9 cellular contexts compared by ENCODE assay signal in the genomic region with DNA sequence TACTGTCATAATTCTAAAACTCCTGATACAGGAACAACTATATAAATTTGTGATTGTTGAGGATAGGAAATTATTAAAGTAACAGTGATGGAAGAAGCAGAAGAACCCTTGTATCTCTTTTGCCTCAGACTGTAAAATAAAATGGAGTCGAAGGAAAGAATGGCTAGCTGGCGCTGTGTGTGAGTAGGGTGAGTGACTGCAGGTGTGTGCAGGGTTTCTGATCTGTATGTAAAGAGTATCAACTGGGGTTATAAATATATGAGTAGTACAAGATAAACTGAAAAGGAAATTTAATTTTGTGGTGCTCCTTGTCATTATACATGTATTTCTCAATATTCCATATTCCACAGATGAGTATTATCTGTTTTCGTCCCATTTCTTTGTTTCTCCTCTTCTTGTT. TPM values are rescaled to one million over a fixed set of nuclear protein-coding genes. Genes with fewer than 3 reads are reported as not detected.
DNase-seq lines count a peak whose midpoint lies in the region; ATAC-seq and TF ChIP-seq lines count a peak whose summit lies in the region.
"Had no signal": no experiment of that assay in that cellular context is flagged by ENCODE, and none has a peak within 500 bp of the region (broad histone marks: within the 10 kb centered on the region; RNA-seq: fewer than 3 reads in every experiment).

No MANE protein-coding gene starts in this region.

- H3K27me3 Mint-ChIP-seq in CD8-positive, alpha-beta memory T cell: no peaks in the 10 kb centered on the region

- no peaks in the 10 kb centered on the region for H3K27me3 ChIP-seq in CD8-positive, alpha-beta memory T cell (ENCODE audit: insufficient read depth, low read length, poor library complexity, severe bottlenecking)
- H3K27me3 ChIP-seq in OCI-LY3 (ENCODE audit: low read depth, low read length) (no peaks in the 10 kb centered on the region), colonic mucosa (no peaks in the 10 kb centered on the region)

- no peak overlapping the region for H3K27ac ChIP-seq in CD8-positive, alpha-beta memory T cell (ENCODE audit: low read depth, low read length)
- H3K27ac ChIP-seq in OCI-LY3 (ENCODE audit: low read length): peak overlapping the region; percentile 91
- no peak overlapping the region for H3K27ac ChIP-seq in colonic mucosa

- H3K4me3 Mint-ChIP-seq in CD8-positive, alpha-beta memory T cell: peak overlapping the region in 1 of 7 donors; percentile 36

- POLR2A ChIA-PET in CD8-positive, alpha-beta memory T cell (lab: Charles Lee): no interaction called here

- CTCF ChIA-PET in CD8-positive, alpha-beta memory T cell (lab: Charles Lee): no interaction called here

- no peaks in the 10 kb centered on the region for H4K20me1 ChIP-seq in OCI-LY3 (ENCODE audit: insufficient read depth, low read length)

- intact Hi-C loops in colonic mucosa (cut with DNase I): no loop called here

- ATAC-seq in GM19324 (IDR thresholded peaks at IDR 0.05; ENCODE audit: low FRiP score, unreplicated experiment) (peak; percentile 45), HG02870 (IDR thresholded peaks at IDR 0.05; ENCODE audit: unreplicated experiment) (peak; percentile 47)

- no peak for TF ChIP-seq CTCF in OCI-LY3 (IDR thresholded peaks at IDR 0.05; ENCODE audit: low read depth, low read length)
- TF ChIP-seq CTCF in colonic mucosa (IDR thresholded peaks at IDR 0.05): no peak

- H3K9ac ChIP-seq in OCI-LY3 (ENCODE audit: low read length) (peak overlapping the region; percentile 58), colonic mucosa (ENCODE audit: low read depth in 2 of 2, low read length in 2 of 2) (no peak overlapping the region)

- peaks cover 14 to 26% (median 22%) of the 10 kb centered on the region in 3 donors for H3K4me1 Mint-ChIP-seq in CD8-positive, alpha-beta memory T cell

- no peak for DNase-seq in CD8-positive, alpha-beta memory T cell
- no peak for DNase-seq in DMS79 (lab: John Stamatoyannopoulos, UW)
- no peak for DNase-seq in COR-L47 (lab: John Stamatoyannopoulos, UW)
- no peak for DNase-seq in colonic mucosa
- DNase-seq in NCI-H1436 treated with DMSO at 0.1 percent for 48 hours (lab: John Stamatoyannopoulos, UW): no peak
- DNase-seq: NCI-H345 had no signal

- no peak overlapping the region for H2AFZ ChIP-seq in OCI-LY3 (ENCODE audit: low read depth, low read length)

- peaks cover 3% of the 10 kb centered on the region for H3K36me3 ChIP-seq in CD8-positive, alpha-beta memory T cell (ENCODE audit: insufficient read depth, low read length)
- H3K36me3 ChIP-seq in OCI-LY3 (replicated peaks; ENCODE audit: low read depth, low read length) (peaks cover 75% of the 10 kb centered on the region), colonic mucosa (peaks cover 8% of the 10 kb centered on the region)

- H3K4me3 ChIP-seq in CD8-positive, alpha-beta memory T cell (ENCODE audit: low read length): no peak overlapping the region
- peak overlapping the region; percentile 55 for H3K4me3 ChIP-seq in OCI-LY3 (ENCODE audit: low read length)
- no peak overlapping the region for H3K4me3 ChIP-seq in colonic mucosa

- H3K9me3 ChIP-seq in CD8-positive, alpha-beta memory T cell (ENCODE audit: low read length): no peaks in the 10 kb centered on the region
- peaks cover 9% of the 10 kb centered on the region; the same call in 1 of the 2 replicates for H3K9me3 ChIP-seq in OCI-LY3 (ENCODE audit: insufficient read depth, low read length)
- no peaks in the 10 kb centered on the region for H3K9me3 ChIP-seq in colonic mucosa

- peaks cover 3% of the 10 kb centered on the region; the same call in 1 of the 2 replicates for H3K79me2 ChIP-seq in OCI-LY3 (ENCODE audit: low read length)

- peak overlapping the region; percentile 55 to 86 (median 78) for H3K27ac Mint-ChIP-seq in CD8-positive, alpha-beta memory T cell

- H3K36me3 Mint-ChIP-seq in CD8-positive, alpha-beta memory T cell: peaks cover 14 to 67% (median 35%) of the 10 kb centered on the region in 3 donors

- peak overlapping the region; percentile 73 for H3K4me2 ChIP-seq in OCI-LY3 (ENCODE audit: low read length)

- no peaks in the 10 kb centered on the region for H3K9me3 Mint-ChIP-seq in CD8-positive, alpha-beta memory T cell

- H3K4me1 ChIP-seq in CD8-positive, alpha-beta memory T cell (ENCODE audit: insufficient read depth, low read length): no peaks in the 10 kb centered on the region
- H3K4me1 ChIP-seq in OCI-LY3 (ENCODE audit: low read length) (peaks cover 56% of the 10 kb centered on the region), colonic mucosa (no peaks in the 10 kb centered on the region)

RNA-seq across cellular contexts. Expression of a gene that starts 15.2 kb away (rescaled TPM):
- total RNA-seq in CD8-positive, alpha-beta memory T cell: 10 to 100 TPM in 1 of 2 experiments, 1 to 10 TPM in 1; 9.2 to 10.1 TPM
- 3.3 TPM for polyA plus RNA-seq in CD8-positive, alpha-beta memory T cell
- 10 to 100 TPM; 10.9 to 14.1 TPM for total RNA-seq in colonic mucosa
